Comparison of ENCODE assay signal across 1 cellular context in the genomic region with DNA sequence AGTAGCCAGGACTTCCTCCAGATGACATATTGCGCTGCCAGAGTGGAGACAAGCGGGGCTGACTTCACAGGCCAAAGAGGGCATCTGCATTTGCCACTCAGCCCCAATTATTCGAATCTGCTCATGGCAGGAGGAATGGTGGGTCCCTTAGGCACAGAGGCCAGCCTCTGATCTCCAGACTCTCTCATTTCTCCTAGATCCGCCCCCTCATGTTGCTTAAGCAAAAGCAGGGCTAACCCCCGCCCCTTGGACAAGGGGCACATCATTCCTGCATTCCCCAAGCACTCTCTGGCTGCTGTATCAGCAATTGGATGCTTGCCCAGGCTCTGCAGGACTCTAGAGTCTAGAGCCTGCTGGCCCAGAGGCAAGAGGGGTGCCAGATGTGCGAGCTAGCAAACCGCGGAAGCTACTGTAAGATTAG.
TF ChIP-seq lines count a peak whose summit lies in the region.

No MANE protein-coding gene starts in this region.

TF ChIP-seq in GM23338, 12 proteins besides CTCF, POLR2A, EP300 and RAD21 (continued from another document):
- TF ChIP-seq, protein P1, sequence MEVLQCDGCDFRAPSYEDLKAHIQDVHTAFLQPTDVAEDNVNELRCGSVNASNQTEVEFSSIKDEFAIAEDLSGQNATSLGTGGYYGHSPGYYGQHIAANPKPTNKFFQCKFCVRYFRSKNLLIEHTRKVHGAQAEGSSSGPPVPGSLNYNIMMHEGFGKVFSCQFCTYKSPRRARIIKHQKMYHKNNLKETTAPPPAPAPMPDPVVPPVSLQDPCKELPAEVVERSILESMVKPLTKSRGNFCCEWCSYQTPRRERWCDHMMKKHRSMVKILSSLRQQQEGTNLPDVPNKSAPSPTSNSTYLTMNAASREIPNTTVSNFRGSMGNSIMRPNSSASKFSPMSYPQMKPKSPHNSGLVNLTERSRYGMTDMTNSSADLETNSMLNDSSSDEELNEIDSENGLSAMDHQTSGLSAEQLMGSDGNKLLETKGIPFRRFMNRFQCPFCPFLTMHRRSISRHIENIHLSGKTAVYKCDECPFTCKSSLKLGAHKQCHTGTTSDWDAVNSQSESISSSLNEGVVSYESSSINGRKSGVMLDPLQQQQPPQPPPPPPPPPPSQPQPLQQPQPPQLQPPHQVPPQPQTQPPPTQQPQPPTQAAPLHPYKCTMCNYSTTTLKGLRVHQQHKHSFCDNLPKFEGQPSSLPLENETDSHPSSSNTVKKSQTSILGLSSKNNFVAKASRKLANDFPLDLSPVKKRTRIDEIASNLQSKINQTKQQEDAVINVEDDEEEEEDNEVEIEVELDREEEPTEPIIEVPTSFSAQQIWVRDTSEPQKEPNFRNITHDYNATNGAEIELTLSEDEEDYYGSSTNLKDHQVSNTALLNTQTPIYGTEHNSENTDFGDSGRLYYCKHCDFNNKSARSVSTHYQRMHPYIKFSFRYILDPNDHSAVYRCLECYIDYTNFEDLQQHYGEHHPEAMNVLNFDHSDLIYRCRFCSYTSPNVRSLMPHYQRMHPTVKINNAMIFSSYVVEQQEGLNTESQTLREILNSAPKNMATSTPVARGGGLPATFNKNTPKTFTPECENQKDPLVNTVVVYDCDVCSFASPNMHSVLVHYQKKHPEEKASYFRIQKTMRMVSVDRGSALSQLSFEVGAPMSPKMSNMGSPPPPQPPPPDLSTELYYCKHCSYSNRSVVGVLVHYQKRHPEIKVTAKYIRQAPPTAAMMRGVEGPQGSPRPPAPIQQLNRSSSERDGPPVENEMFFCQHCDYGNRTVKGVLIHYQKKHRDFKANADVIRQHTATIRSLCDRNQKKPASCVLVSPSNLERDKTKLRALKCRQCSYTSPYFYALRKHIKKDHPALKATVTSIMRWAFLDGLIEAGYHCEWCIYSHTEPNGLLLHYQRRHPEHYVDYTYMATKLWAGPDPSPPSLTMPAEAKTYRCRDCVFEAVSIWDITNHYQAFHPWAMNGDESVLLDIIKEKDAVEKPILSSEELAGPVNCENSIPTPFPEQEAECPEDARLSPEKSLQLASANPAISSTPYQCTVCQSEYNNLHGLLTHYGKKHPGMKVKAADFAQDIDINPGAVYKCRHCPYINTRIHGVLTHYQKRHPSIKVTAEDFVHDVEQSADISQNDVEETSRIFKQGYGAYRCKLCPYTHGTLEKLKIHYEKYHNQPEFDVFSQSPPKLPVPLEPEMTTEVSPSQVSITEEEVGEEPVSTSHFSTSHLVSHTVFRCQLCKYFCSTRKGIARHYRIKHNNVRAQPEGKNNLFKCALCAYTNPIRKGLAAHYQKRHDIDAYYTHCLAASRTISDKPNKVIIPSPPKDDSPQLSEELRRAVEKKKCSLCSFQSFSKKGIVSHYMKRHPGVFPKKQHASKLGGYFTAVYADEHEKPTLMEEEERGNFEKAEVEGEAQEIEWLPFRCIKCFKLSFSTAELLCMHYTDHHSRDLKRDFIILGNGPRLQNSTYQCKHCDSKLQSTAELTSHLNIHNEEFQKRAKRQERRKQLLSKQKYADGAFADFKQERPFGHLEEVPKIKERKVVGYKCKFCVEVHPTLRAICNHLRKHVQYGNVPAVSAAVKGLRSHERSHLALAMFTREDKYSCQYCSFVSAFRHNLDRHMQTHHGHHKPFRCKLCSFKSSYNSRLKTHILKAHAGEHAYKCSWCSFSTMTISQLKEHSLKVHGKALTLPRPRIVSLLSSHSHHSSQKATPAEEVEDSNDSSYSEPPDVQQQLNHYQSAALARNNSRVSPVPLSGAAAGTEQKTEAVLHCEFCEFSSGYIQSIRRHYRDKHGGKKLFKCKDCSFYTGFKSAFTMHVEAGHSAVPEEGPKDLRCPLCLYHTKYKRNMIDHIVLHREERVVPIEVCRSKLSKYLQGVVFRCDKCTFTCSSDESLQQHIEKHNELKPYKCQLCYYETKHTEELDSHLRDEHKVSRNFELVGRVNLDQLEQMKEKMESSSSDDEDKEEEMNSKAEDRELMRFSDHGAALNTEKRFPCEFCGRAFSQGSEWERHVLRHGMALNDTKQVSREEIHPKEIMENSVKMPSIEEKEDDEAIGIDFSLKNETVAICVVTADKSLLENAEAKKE (CRISPR knock-in tag; IDR thresholded peaks at IDR 0.05), result no peak
- TF ChIP-seq NANOG (IDR thresholded peaks at IDR 0.05; ENCODE audit: borderline replicate concordance) (no peak), STAT1 (IDR thresholded peaks at IDR 0.05; ENCODE audit: unreplicated experiment) (no peak), POLR2AphosphoS5 (IDR thresholded peaks at IDR 0.05; ENCODE audit: low read depth) (no peak)
